Comparison of ENCODE assay signal across 8 cellular contexts in the genomic region with DNA sequence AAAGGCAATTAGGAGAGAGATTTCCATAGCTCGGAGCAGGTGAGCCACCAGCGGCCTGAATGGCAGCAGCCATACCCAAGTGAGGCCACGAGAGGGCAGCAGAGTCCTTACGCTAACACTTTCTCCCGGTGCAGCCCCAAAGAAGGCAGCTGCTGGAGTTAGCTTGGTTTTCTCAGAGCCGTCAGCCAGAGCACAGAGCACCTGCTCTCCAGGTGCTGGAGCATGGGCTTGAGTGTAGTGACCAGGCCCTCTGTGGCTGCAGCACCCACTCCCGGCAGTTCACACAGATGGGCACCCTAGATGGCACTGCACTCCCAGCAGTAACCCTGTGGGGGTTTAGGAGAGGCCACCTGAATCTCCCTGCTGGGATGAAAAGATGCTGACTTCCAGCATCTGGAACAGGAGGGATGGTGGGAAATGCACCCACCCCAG. TPM values are rescaled to one million over a fixed set of nuclear protein-coding genes. Genes with fewer than 3 reads are reported as not detected.
DNase-seq lines count a peak whose midpoint lies in the region; ATAC-seq, FAIRE-seq and TF ChIP-seq lines count a peak whose summit lies in the region.

No MANE protein-coding gene starts in this region.

- intact Hi-C loops in activated CD4-positive, alpha-beta T cell treated with anti-CD3 and anti-CD28 coated beads, Interleukin-2, amount 10 ng/mL, durations not matched to agents 24 days and 14 days (cut with micrococcal nuclease): loop anchor here (1.0 to 2.0 kb wide), 3 partner anchors 11 to 52 kb away; no protein-coding TSS in a partner anchor
- intact Hi-C loops in HepG2 (cut with micrococcal nuclease; ENCODE audit: unreplicated experiment): loop anchor here (1.0 kb wide), 2 partner anchors 48 to 52 kb away; a partner anchor contains a TSS

- H3K79me2 ChIP-seq in HepG2 (ENCODE audit: insufficient read depth, low read length): no peaks in the 10 kb centered on the region

- POLR2A ChIA-PET in HepG2 (lab: Yijun Ruan, JAX): interaction anchor here (1.0 to 3.3 kb wide), 7 partner anchors 11 to 51 kb away, joined by 3 to 32 read pairs (median 5); a partner anchor contains a TSS

- H3K27me3 Mint-ChIP-seq in activated CD4-positive, alpha-beta T cell treated with anti-CD3 and anti-CD28 coated beads, Interleukin-2, amount 10 ng/mL, durations not matched to agents 24 days and 14 days: peaks cover 2% of the 10 kb centered on the region

- DNase-seq in NCI-H526 (lab: John Stamatoyannopoulos, UW): peak; percentile 35 to 85
- peak; percentile 95 for DNase-seq in activated CD4-positive, alpha-beta T cell treated with anti-CD3 and anti-CD28 coated beads, Interleukin-2, amount 10 ng/mL, durations not matched to agents 24 days and 14 days
- peak; percentile 86 for DNase-seq in coronary artery (ENCODE audit: low spot score)
- peak; percentile 65 for DNase-seq in HepG2 (ENCODE audit: low spot score)
- DNase-seq in stimulated activated CD4-positive, alpha-beta T cell treated with anti-CD3 and anti-CD28 coated beads, TNF-alpha, amount 100 ng/mL, for 1 hour (ENCODE audit: low read depth in 3 of 3, low spot score in 1 of 3): peak; percentile 58 to 79 (median 72)

- in situ Hi-C loops in HepG2 (cut with HindIII; ENCODE audit: extremely low pct_ligation_motif_present, low pct_unique_long_range_greater_than_20kb): loop anchor here (5.0 kb wide), 1 partner anchor 49 kb away; a partner anchor contains a TSS

- H3K4me2 ChIP-seq in HepG2 (ENCODE audit: low read depth, low read length): no peak overlapping the region

- peak; percentile 99 for TF ChIP-seq RAD21 in HepG2 (CRISPR knock-in tag; IDR thresholded peaks at IDR 0.05)

- ATAC-seq in GM18502 (IDR thresholded peaks at IDR 0.05; ENCODE audit: poor library complexity, unreplicated experiment) (peak; percentile 76), HG03442 (IDR thresholded peaks at IDR 0.05; ENCODE audit: unreplicated experiment) (peak; percentile 63), HepG2 (peak; percentile 86), HG03571 (IDR thresholded peaks at IDR 0.05; ENCODE audit: unreplicated experiment) (no peak)

- H3K27ac Mint-ChIP-seq in activated CD4-positive, alpha-beta T cell treated with anti-CD3 and anti-CD28 coated beads, Interleukin-2, amount 10 ng/mL, durations not matched to agents 24 days and 14 days: no peak overlapping the region

- no TSS peak for BruUV-seq in HepG2 (replicated peaks; lab: Mats Ljungman, UMichigan)

- H3K36me3 Mint-ChIP-seq in activated CD4-positive, alpha-beta T cell treated with anti-CD3 and anti-CD28 coated beads, Interleukin-2, amount 10 ng/mL, durations not matched to agents 24 days and 14 days (ENCODE audit: low read depth): peaks cover 4% of the 10 kb centered on the region

- CTCF ChIA-PET in HepG2 (lab: Yijun Ruan, JAX; ENCODE audit: low intra/inter-chr PET ratio, low total read pairs): interaction anchor here (1.1 to 5.5 kb wide), 5 partner anchors 11 to 62 kb away, joined by 4 to 150 read pairs (median 6); a partner anchor contains a TSS

- peaks cover 32% of the 10 kb centered on the region for H3K4me1 ChIP-seq in HepG2 (ENCODE audit: insufficient read depth, low read length)

- FAIRE-seq in HepG2 (lab: Jason Lieb, UNC): peak; percentile 75

- H3K9me3 ChIP-seq in HepG2 (ENCODE audit: low read length): no peaks in the 10 kb centered on the region

- H3K27ac ChIP-seq in coronary artery (no peak overlapping the region), HepG2 (ENCODE audit: extremely low read length, insufficient read depth, low read length) (no peak overlapping the region)

- no peaks in the 10 kb centered on the region for H4K20me1 ChIP-seq in HepG2 (ENCODE audit: insufficient read depth, low read length)

- 0% methylated on average over 5 of the region's 7 CpGs for WGBS in HepG2 (ENCODE audit: low lambda C conversion rate)

- H3K36me3 ChIP-seq in HepG2 (replicated peaks in 1 of 2; ENCODE audit: control insufficient read depth in 1 of 2, insufficient read depth in 2 of 2, low read length in 2 of 2): no peaks in the 10 kb centered on the region

- TF ChIP-seq POLR2A in HepG2 (IDR thresholded peaks at IDR 0.05; ENCODE audit: insufficient read depth in 1 of 2, low read depth in 2 of 2, low read length in 2 of 2): no peak

- no peak overlapping the region for H3K4me3 Mint-ChIP-seq in activated CD4-positive, alpha-beta T cell treated with anti-CD3 and anti-CD28 coated beads, Interleukin-2, amount 10 ng/mL, durations not matched to agents 24 days and 14 days

- H3K4me1 Mint-ChIP-seq in activated CD4-positive, alpha-beta T cell treated with anti-CD3 and anti-CD28 coated beads, Interleukin-2, amount 10 ng/mL, durations not matched to agents 24 days and 14 days: peaks cover 26% of the 10 kb centered on the region

- no peaks in the 10 kb centered on the region for H3K9me3 Mint-ChIP-seq in activated CD4-positive, alpha-beta T cell treated with anti-CD3 and anti-CD28 coated beads, Interleukin-2, amount 10 ng/mL, durations not matched to agents 24 days and 14 days

- TF ChIP-seq EP300 in HepG2 (IDR thresholded peaks at IDR 0.05; ENCODE audit: low read depth in 2 of 2, low read length in 2 of 2): no peak; a peak in 1 of 4 replicates
- TF ChIP-seq EP300 in HepG2 (CRISPR knock-in tag; IDR thresholded peaks at IDR 0.05; ENCODE audit: borderline replicate concordance): no peak

- peak; percentile 95 for TF ChIP-seq CTCF in coronary artery (IDR thresholded peaks at IDR 0.05)
- peak; percentile 98 for TF ChIP-seq CTCF in HepG2 (CRISPR knock-in tag; IDR thresholded peaks at IDR 0.05)

- H2AFZ ChIP-seq in HepG2 (ENCODE audit: low read length): no peak overlapping the region

- H3K4me3 ChIP-seq in coronary artery (no peak overlapping the region), HepG2 (replicated peaks in 1 of 3; ENCODE audit: insufficient read depth in 1 of 3, low read depth in 2 of 3, low read length in 3 of 3) (no peak overlapping the region)

- H3K9ac ChIP-seq in HepG2 (ENCODE audit: insufficient read depth, low read depth, low read length): no peak overlapping the region

- H3K27me3 ChIP-seq in HepG2 (ENCODE audit: control insufficient read depth in 1 of 2, insufficient read depth in 2 of 2, low read length in 2 of 2): peaks cover 2 to 28% of the 10 kb centered on the region in 2 experiments; a peak in 4 of 5 replicates

TF ChIP-seq in HepG2, 621 proteins besides CTCF, POLR2A, EP300 and RAD21 (continues in another document):
- no peak for TF ChIP-seq ZFAT (CRISPR knock-in tag; conservative IDR thresholded peaks at IDR 0.05)

RNA-seq across cellular contexts. Expression of a gene that starts 45.8 kb away (rescaled TPM):
- 19.9 and 20.9 TPM in 2 replicates for total RNA-seq in activated CD4-positive, alpha-beta T cell treated with anti-CD3 and anti-CD28 coated beads, Interleukin-2, amount 10 ng/mL, durations not matched to agents 24 days and 14 days
- total RNA-seq in HepG2 (2016; rRNA removed; fragmentation: Illumina TruSeq; extraction: Trizol): 0.21 and 0.24 TPM in 2 replicates
- total RNA-seq in HepG2 (2016; cell fraction: cytosol; rRNA removed; fragmentation: Illumina TruSeq; extraction: Trizol; ENCODE audit: low read depth): 0.35 and 0.71 TPM in 2 replicates
- 0.13 and 0.22 TPM in 2 replicates for total RNA-seq in HepG2 (2016; cell fraction: insoluble cytoplasmic fraction; rRNA removed; fragmentation: Illumina TruSeq; extraction: Trizol)
- total RNA-seq in HepG2 (2016; cell fraction: membrane; rRNA removed; fragmentation: Illumina TruSeq; extraction: Trizol): 0.19 and 0.24 TPM in 2 replicates
- total RNA-seq in HepG2 (2016; cell fraction: nucleus; rRNA removed; fragmentation: Illumina TruSeq; extraction: Trizol): 0.28 and 0.37 TPM in 2 replicates
- polyA plus RNA-seq in HepG2 (2011; rRNA removed): 0.12 and 0.26 TPM in 2 replicates
- 0.09 and 0.12 TPM in 2 replicates for polyA plus RNA-seq in HepG2 (2011; cell fraction: cytosol; rRNA removed)
- 0.23 and 0.36 TPM in 2 replicates for polyA plus RNA-seq in HepG2 (2011; cell fraction: nucleus; rRNA removed)
- polyA plus RNA-seq in HepG2 (2012): 0.07 and 0.23 TPM in 2 replicates
- 0.05 and 0.09 TPM in 2 replicates for polyA plus RNA-seq in HepG2 (2016; cell fraction: cytosol; fragmentation: Illumina TruSeq; extraction: Trizol; ENCODE audit: low read depth)
- polyA plus RNA-seq in HepG2 (2016; cell fraction: insoluble cytoplasmic fraction; fragmentation: Illumina TruSeq; extraction: Trizol; ENCODE audit: low read depth): 0.11 and 0.27 TPM in 2 replicates
- polyA plus RNA-seq in HepG2 (2016; cell fraction: membrane; fragmentation: Illumina TruSeq; extraction: Trizol; ENCODE audit: low read depth): 0.16 and 0.31 TPM in 2 replicates
- 0.20 and 0.56 TPM in 2 replicates for polyA plus RNA-seq in HepG2 (2016; cell fraction: nucleus; fragmentation: Illumina TruSeq; extraction: Trizol; ENCODE audit: insufficient read depth, low read depth)
- 0.78 and 3.1 TPM in 2 replicates for polyA minus RNA-seq in HepG2 (2011; rRNA and poly(A)+ RNA removed; ENCODE audit: low replicate concordance)
- polyA minus RNA-seq in HepG2 (2011; cell fraction: cytosol; rRNA and poly(A)+ RNA removed): not detected in 2 replicates
- 0.26 TPM in 1 of 2 replicates, not detected in the other for polyA minus RNA-seq in HepG2 (2011; cell fraction: nucleus; rRNA and poly(A)+ RNA removed)

RNA-seq across cellular contexts. Expression of a gene that starts 48.0 kb away (rescaled TPM):
- 0.80 and 1.0 TPM in 2 replicates for total RNA-seq in activated CD4-positive, alpha-beta T cell treated with anti-CD3 and anti-CD28 coated beads, Interleukin-2, amount 10 ng/mL, durations not matched to agents 24 days and 14 days
- total RNA-seq in HepG2 (2016; rRNA removed; fragmentation: Illumina TruSeq; extraction: Trizol): 1.1 and 1.2 TPM in 2 replicates
- total RNA-seq in HepG2 (2016; cell fraction: cytosol; rRNA removed; fragmentation: Illumina TruSeq; extraction: Trizol; ENCODE audit: low read depth): 0.10 and 0.18 TPM in 2 replicates
- 0.79 and 1.1 TPM in 2 replicates for total RNA-seq in HepG2 (2016; cell fraction: insoluble cytoplasmic fraction; rRNA removed; fragmentation: Illumina TruSeq; extraction: Trizol)
- total RNA-seq in HepG2 (2016; cell fraction: membrane; rRNA removed; fragmentation: Illumina TruSeq; extraction: Trizol): 0.65 and 0.71 TPM in 2 replicates
- 1.5 and 1.6 TPM in 2 replicates for total RNA-seq in HepG2 (2016; cell fraction: nucleus; rRNA removed; fragmentation: Illumina TruSeq; extraction: Trizol)
- polyA plus RNA-seq in HepG2 (2011; rRNA removed): 0.68 and 0.75 TPM in 2 replicates
- polyA plus RNA-seq in HepG2 (2011; cell fraction: cytosol; rRNA removed): 0.47 and 0.54 TPM in 2 replicates
- 1.2 TPM in 2 replicates for polyA plus RNA-seq in HepG2 (2011; cell fraction: nucleus; rRNA removed)
- 0.35 and 0.38 TPM in 2 replicates for polyA plus RNA-seq in HepG2 (2012)
- polyA plus RNA-seq in HepG2 (2016; cell fraction: cytosol; fragmentation: Illumina TruSeq; extraction: Trizol; ENCODE audit: low read depth): 0.17 and 0.19 TPM in 2 replicates
- polyA plus RNA-seq in HepG2 (2016; cell fraction: insoluble cytoplasmic fraction; fragmentation: Illumina TruSeq; extraction: Trizol; ENCODE audit: low read depth): 0.99 and 1.4 TPM in 2 replicates
- 0.41 and 0.78 TPM in 2 replicates for polyA plus RNA-seq in HepG2 (2016; cell fraction: membrane; fragmentation: Illumina TruSeq; extraction: Trizol; ENCODE audit: low read depth)
- 2.5 and 3.1 TPM in 2 replicates for polyA plus RNA-seq in HepG2 (2016; cell fraction: nucleus; fragmentation: Illumina TruSeq; extraction: Trizol; ENCODE audit: insufficient read depth, low read depth)
- polyA minus RNA-seq in HepG2 (2011; rRNA and poly(A)+ RNA removed; ENCODE audit: low replicate concordance): 1.7 and 4.8 TPM in 2 replicates
- 0.89 and 1.3 TPM in 2 replicates for polyA minus RNA-seq in HepG2 (2011; cell fraction: cytosol; rRNA and poly(A)+ RNA removed)
- polyA minus RNA-seq in HepG2 (2011; cell fraction: nucleus; rRNA and poly(A)+ RNA removed): 1.2 and 1.7 TPM in 2 replicates

Comparison
In these comparisons a context has a peak if more than half of its experiments do, and no peak if none do; other contexts are left out.
1. RNA of a gene that starts 45.8 kb away (total RNA-seq): 19.9 to 20.9 TPM in activated CD4-positive, alpha-beta T cell treated with anti-CD3 and anti-CD28 coated beads, Interleukin-2, amount 10 ng/mL, durations not matched to agents 24 days and 14 days; 0.13 to 0.71 TPM in HepG2; every median in the first group is over 10 times any median in the second.
2. Peak in every context shown above with its lines, with median percentiles within 50 percentile points of each other: DNase-seq.